1 cellular context compared by ENCODE assay signal in the genomic region with DNA sequence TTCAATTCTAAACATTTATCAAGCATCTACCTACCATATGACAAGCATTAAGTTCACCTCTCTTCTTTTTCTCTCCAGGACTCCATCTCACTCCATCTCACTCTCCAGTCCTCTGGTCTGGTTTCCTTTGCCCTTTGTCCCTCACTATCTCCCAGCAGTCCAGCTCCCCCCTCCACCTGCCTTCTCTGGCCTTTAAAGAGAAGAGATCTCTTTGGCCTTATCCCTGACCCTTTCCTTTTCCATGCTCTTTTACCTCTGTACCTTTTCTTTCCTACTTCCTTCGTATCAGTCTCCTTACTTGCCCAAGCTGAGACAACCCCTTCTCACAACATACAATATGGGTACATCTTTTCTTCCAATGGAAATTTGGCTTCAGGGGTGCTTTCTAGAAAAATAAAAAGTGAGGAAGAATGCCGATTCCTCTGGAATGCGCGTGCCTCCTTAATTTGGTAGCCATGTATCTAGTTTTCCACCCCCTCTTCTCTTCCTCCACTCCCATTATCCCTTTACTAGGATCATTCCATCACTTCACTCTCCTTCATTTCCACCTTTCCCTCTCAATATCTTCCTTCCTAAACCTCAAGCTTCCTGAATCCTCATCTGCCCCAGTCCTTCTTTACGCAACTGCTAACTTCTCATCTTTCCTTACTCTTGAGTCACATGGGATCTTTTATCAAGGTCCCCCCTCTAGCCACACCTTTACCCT.
TF ChIP-seq lines count a peak whose summit lies in the region.

No MANE protein-coding gene starts in this region.

TF ChIP-seq in HepG2, 621 proteins besides CTCF, POLR2A, EP300 and RAD21 (continued from another document):
- TF ChIP-seq, protein P1, sequence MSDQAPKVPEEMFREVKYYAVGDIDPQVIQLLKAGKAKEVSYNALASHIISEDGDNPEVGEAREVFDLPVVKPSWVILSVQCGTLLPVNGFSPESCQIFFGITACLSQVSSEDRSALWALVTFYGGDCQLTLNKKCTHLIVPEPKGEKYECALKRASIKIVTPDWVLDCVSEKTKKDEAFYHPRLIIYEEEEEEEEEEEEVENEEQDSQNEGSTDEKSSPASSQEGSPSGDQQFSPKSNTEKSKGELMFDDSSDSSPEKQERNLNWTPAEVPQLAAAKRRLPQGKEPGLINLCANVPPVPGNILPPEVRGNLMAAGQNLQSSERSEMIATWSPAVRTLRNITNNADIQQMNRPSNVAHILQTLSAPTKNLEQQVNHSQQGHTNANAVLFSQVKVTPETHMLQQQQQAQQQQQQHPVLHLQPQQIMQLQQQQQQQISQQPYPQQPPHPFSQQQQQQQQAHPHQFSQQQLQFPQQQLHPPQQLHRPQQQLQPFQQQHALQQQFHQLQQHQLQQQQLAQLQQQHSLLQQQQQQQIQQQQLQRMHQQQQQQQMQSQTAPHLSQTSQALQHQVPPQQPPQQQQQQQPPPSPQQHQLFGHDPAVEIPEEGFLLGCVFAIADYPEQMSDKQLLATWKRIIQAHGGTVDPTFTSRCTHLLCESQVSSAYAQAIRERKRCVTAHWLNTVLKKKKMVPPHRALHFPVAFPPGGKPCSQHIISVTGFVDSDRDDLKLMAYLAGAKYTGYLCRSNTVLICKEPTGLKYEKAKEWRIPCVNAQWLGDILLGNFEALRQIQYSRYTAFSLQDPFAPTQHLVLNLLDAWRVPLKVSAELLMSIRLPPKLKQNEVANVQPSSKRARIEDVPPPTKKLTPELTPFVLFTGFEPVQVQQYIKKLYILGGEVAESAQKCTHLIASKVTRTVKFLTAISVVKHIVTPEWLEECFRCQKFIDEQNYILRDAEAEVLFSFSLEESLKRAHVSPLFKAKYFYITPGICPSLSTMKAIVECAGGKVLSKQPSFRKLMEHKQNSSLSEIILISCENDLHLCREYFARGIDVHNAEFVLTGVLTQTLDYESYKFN (CRISPR knock-in tag; conservative IDR thresholded peaks at IDR 0.05): 0 out of 2 replicates have a peak, but pooled peaks have one; percentile 50
- TF ChIP-seq ZNF264 (CRISPR knock-in tag; IDR thresholded peaks at IDR 0.05) (0 out of 2 replicates have a peak, but pooled peaks have one; percentile 50), ZMAT3 (CRISPR knock-in tag; conservative IDR thresholded peaks at IDR 0.05) (peak; percentile 40; the same call in 1 of the 2 replicates), TBP (CRISPR knock-in tag; IDR thresholded peaks at IDR 0.05) (no peak), PHF5A (CRISPR knock-in tag; IDR thresholded peaks at IDR 0.05; ENCODE audit: low read depth, unreplicated experiment) (peak; percentile 18), CEBPG (CRISPR knock-in tag; IDR thresholded peaks at IDR 0.05) (0 out of 2 replicates have a peak, but pooled peaks have one; percentile 56), JARID2 (CRISPR knock-in tag; IDR thresholded peaks at IDR 0.05; ENCODE audit: insufficient replicate concordance) (no peak), ZNF589 (CRISPR knock-in tag; conservative IDR thresholded peaks at IDR 0.05) (0 out of 2 replicates have a peak, but pooled peaks have one; percentile 19), DRAP1 (CRISPR knock-in tag; IDR thresholded peaks at IDR 0.05) (peak; percentile 61; the same call in 1 of the 2 replicates), CCDC6 (CRISPR knock-in tag; IDR thresholded peaks at IDR 0.05) (0 out of 2 replicates have a peak, but pooled peaks have one; percentile 39), TARDBP (CRISPR knock-in tag; IDR thresholded peaks at IDR 0.05) (0 out of 2 replicates have a peak, but pooled peaks have one; percentile 6), ZC3H4 (CRISPR knock-in tag; IDR thresholded peaks at IDR 0.05; ENCODE audit: borderline replicate concordance) (0 out of 2 replicates have a peak, but pooled peaks have one; percentile 4), NR2F6 (IDR thresholded peaks at IDR 0.05) (peak; percentile 48; the same call in 1 of the 2 replicates), NR2F6 (CRISPR knock-in tag; IDR thresholded peaks at IDR 0.05) (no peak), RBFOX2 (IDR thresholded peaks at IDR 0.05; ENCODE audit: low read depth, low read length) (peak; percentile 3; the same call in 1 of the 2 replicates), KMT2B (CRISPR knock-in tag; IDR thresholded peaks at IDR 0.05) (no peak), ZNF616 (CRISPR knock-in tag; IDR thresholded peaks at IDR 0.05; ENCODE audit: low read depth) (0 out of 2 replicates have a peak, but pooled peaks have one; percentile 35), FOXK2 (IDR thresholded peaks at IDR 0.05) (0 out of 2 replicates have a peak, but pooled peaks have one; percentile 28)
- TF ChIP-seq, protein P2, sequence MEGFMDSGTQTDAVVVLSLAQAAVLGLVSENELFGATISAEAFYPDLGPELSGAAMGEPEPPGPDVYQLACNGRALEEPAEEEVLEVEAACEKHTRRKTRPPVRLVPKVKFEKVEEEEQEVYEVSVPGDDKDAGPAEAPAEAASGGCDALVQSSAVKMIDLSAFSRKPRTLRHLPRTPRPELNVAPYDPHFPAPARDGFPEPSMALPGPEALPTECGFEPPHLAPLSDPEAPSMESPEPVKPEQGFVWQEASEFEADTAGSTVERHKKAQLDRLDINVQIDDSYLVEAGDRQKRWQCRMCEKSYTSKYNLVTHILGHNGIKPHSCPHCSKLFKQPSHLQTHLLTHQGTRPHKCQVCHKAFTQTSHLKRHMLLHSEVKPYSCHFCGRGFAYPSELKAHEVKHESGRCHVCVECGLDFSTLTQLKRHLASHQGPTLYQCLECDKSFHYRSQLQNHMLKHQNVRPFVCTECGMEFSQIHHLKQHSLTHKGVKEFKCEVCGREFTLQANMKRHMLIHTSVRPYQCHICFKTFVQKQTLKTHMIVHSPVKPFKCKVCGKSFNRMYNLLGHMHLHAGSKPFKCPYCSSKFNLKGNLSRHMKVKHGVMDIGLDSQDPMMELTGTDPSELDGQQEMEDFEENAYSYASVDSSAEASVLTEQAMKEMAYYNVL (CRISPR knock-in tag; IDR thresholded peaks at IDR 0.05; ENCODE audit: borderline replicate concordance): 0 out of 2 replicates have a peak, but pooled peaks have one; percentile 23
- TF ChIP-seq, protein P3, sequence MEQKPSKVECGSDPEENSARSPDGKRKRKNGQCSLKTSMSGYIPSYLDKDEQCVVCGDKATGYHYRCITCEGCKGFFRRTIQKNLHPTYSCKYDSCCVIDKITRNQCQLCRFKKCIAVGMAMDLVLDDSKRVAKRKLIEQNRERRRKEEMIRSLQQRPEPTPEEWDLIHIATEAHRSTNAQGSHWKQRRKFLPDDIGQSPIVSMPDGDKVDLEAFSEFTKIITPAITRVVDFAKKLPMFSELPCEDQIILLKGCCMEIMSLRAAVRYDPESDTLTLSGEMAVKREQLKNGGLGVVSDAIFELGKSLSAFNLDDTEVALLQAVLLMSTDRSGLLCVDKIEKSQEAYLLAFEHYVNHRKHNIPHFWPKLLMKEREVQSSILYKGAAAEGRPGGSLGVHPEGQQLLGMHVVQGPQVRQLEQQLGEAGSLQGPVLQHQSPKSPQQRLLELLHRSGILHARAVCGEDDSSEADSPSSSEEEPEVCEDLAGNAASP (CRISPR knock-in tag; IDR thresholded peaks at IDR 0.05; ENCODE audit: borderline replicate concordance): peak; percentile 4; the same call in 1 of the 2 replicates
- TF ChIP-seq, protein P4, sequence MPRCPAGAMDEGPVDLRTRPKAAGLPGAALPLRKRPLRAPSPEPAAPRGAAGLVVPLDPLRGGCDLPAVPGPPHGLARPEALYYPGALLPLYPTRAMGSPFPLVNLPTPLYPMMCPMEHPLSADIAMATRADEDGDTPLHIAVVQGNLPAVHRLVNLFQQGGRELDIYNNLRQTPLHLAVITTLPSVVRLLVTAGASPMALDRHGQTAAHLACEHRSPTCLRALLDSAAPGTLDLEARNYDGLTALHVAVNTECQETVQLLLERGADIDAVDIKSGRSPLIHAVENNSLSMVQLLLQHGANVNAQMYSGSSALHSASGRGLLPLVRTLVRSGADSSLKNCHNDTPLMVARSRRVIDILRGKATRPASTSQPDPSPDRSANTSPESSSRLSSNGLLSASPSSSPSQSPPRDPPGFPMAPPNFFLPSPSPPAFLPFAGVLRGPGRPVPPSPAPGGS (CRISPR knock-in tag; IDR thresholded peaks at IDR 0.05): no peak
